In genomic region chr10:15141136-15142067, GRCh38 we compare ENCODE assay signal across 9 cellular contexts. TPM values are rescaled to one million over a fixed set of nuclear protein-coding genes. Genes with fewer than 3 reads are reported as not detected.
DNase-seq lines count a peak whose midpoint lies in the region; ATAC-seq, FAIRE-seq and TF ChIP-seq lines count a peak whose summit lies in the region.
"Had no signal": no experiment of that assay in that cellular context is flagged by ENCODE, and none has a peak within 500 bp of the region (broad histone marks: within the 10 kb centered on the region; RNA-seq: fewer than 3 reads in every experiment).

No MANE protein-coding gene starts in this region.

- peaks cover 6% of the 10 kb centered on the region for H3K4me1 ChIP-seq in astrocyte (ENCODE audit: insufficient read depth, low read length)
- H3K4me1 ChIP-seq in thymus (ENCODE audit: control insufficient read depth, insufficient read depth, low read length): peaks cover 30% of the 10 kb centered on the region
- no peaks in the 10 kb centered on the region for H3K4me1 ChIP-seq in suprapubic skin

- H3K36me3 ChIP-seq in astrocyte (ENCODE audit: insufficient read depth, low read length) (peaks cover 5% of the 10 kb centered on the region), thymus (ENCODE audit: control insufficient read depth, insufficient read depth) (peaks cover 4% of the 10 kb centered on the region), suprapubic skin (peaks cover 10% of the 10 kb centered on the region)

- no peaks in the 10 kb centered on the region for H3K9me3 Mint-ChIP-seq in astrocyte (ENCODE audit: unreplicated experiment)

- H3K9me3 ChIP-seq in astrocyte (ENCODE audit: insufficient read depth, low read depth, low read length) (no peaks in the 10 kb centered on the region), thymus (ENCODE audit: control insufficient read depth) (no peaks in the 10 kb centered on the region), suprapubic skin (no peaks in the 10 kb centered on the region)

- peaks cover 3% of the 10 kb centered on the region for H3K4me1 Mint-ChIP-seq in astrocyte (ENCODE audit: low read depth, unreplicated experiment)

- no peak overlapping the region for H3K27ac ChIP-seq in astrocyte (ENCODE audit: low read depth, low read length)
- peak overlapping the region; percentile 61 for H3K27ac ChIP-seq in thymus (ENCODE audit: low read depth)
- no peak overlapping the region for H3K27ac ChIP-seq in suprapubic skin

- H2AFZ ChIP-seq in astrocyte (ENCODE audit: low read depth, low read length): no peak overlapping the region

- TF ChIP-seq EP300 in suprapubic skin (IDR thresholded peaks at IDR 0.05): no peak

- H3K27me3 ChIP-seq in astrocyte (ENCODE audit: insufficient read depth, low read length) (no peaks in the 10 kb centered on the region), thymus (ENCODE audit: control insufficient read depth, insufficient read depth) (no peaks in the 10 kb centered on the region), suprapubic skin (no peaks in the 10 kb centered on the region)

- DNase-seq in COLO668 (lab: John Stamatoyannopoulos, UW; ENCODE audit: unreplicated experiment): peak; percentile 2
- peak; percentile 56 for DNase-seq in astrocyte (ENCODE audit: low read depth)
- no peak for DNase-seq in HuH-7.5 (ENCODE audit: low spot score)
- DNase-seq in HCEC 1CT: no peak
- DNase-seq in suprapubic skin (ENCODE audit: low spot score in 2 of 2): no peak

- H3K4me3 ChIP-seq in astrocyte (ENCODE audit: insufficient read depth, low read depth, low read length) (no peak overlapping the region), thymus (ENCODE audit: low read length) (peak overlapping the region; percentile 23), suprapubic skin (no peak overlapping the region)

- peak; percentile 93 for ATAC-seq in GM19463 (IDR thresholded peaks at IDR 0.05; ENCODE audit: unreplicated experiment)
- peak; percentile 93 for ATAC-seq in HG03469 (IDR thresholded peaks at IDR 0.05; ENCODE audit: unreplicated experiment)

- no peak for TF ChIP-seq POLR2A in suprapubic skin (IDR thresholded peaks at IDR 0.05)

- H3K36me3 Mint-ChIP-seq in astrocyte (ENCODE audit: low read depth, unreplicated experiment): peaks cover 8% of the 10 kb centered on the region

- H3K79me2 ChIP-seq in astrocyte (ENCODE audit: insufficient read depth, low read length): peaks cover 52% of the 10 kb centered on the region

- no peak overlapping the region for H3K4me3 Mint-ChIP-seq in astrocyte (ENCODE audit: unreplicated experiment)

- TF ChIP-seq CTCF in astrocyte (IDR thresholded peaks at IDR 0.05; ENCODE audit: insufficient read depth, low read depth, low read length) (no peak), suprapubic skin (IDR thresholded peaks at IDR 0.05) (no peak)

- H3K4me2 ChIP-seq in astrocyte (ENCODE audit: low read length): peak overlapping the region; percentile 31

- no peaks in the 10 kb centered on the region for H3K27me3 Mint-ChIP-seq in astrocyte (ENCODE audit: low read depth, unreplicated experiment)

- H3K9ac ChIP-seq in astrocyte (ENCODE audit: low read length): no peak overlapping the region

- H3K27ac Mint-ChIP-seq in astrocyte (ENCODE audit: unreplicated experiment): no peak overlapping the region

- 27% methylated on average over 16 of the region's 16 CpGs for WGBS in thymus
- 74% methylated on average over 16 of the region's 16 CpGs for WGBS in suprapubic skin

- H4K20me1 ChIP-seq in astrocyte (ENCODE audit: insufficient read depth, low read length): peaks cover 48% of the 10 kb centered on the region

- no peak for FAIRE-seq in astrocyte (lab: Jason Lieb, UNC)
- FAIRE-seq: keratinocyte had no signal

RNA-seq across cellular contexts. Expression of gene NMT2, which starts 27.1 kb away (rescaled TPM):
- total RNA-seq in astrocyte: 20.9 and 22.1 TPM in 2 replicates
- 19.6 TPM for polyA plus RNA-seq in thymus
- 10 to 100 TPM; 14.1 to 25.5 (median 16.6) TPM for total RNA-seq in suprapubic skin

RNA-seq across cellular contexts. Expression of gene RPP38, which starts 44.2 kb away (rescaled TPM):
- total RNA-seq in astrocyte: 17.6 and 17.9 TPM in 2 replicates
- 32.2 TPM for polyA plus RNA-seq in thymus
- total RNA-seq in suprapubic skin: 10 to 100 TPM; 11.8 to 21.1 (median 18.0) TPM

RNA-seq across cellular contexts. Expression of gene ACBD7, which starts 52.8 kb away (rescaled TPM):
- total RNA-seq in astrocyte (0.36 and 0.79 TPM in 2 replicates), suprapubic skin (not detected)
- 1.4 TPM for polyA plus RNA-seq in thymus

Comparison
In these comparisons a context has a peak if more than half of its experiments do, and no peak if none do; other contexts are left out.
1. DNase-seq: peak in COLO668 (single experiment) and astrocyte (single experiment); none in HuH-7.5 (single experiment), HCEC 1CT (single experiment) and suprapubic skin (0 of 2).